In the genomic region with DNA sequence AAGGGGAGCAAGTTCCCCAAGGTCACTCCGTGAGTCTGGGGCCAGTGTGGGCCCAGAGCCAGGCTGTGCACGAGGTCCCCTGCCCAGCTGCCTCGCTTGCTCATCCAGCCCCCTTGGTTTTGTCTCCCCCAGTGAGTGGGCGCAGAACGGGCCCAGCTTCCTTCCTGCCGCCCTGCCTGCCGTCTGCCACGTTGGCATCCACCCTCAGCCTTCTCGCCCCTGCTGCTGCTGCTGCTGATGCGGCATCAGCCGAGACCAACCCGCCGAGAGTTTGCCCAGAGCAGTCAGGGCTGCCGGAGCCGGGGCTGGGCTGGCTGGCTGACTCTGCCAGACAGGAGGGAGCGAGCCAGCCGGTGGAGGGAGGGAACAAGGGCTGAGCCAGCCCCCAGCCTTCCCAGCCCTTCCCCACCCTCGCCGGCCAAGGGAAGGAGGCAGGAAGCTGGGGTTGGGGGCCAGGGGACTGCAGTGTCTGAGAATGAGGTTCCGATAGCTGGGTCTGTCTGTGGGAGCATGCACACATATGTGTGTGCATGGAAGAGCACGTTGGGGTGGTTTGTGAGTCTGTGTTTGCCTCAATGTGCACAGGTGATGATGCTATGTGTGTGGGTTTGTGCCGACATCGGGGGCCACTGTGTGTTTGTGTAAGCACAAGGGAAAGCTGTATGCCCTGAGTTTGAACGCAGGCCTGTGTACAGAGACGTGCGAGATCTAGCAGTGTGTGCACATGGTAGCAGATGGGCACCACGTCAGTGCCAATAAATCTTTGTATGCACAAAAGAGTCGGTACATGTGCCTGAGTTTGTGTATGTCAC, we compare ENCODE assay signal across 1 cellular context.
TF ChIP-seq lines count a peak whose summit lies in the region.

No MANE protein-coding gene starts in this region.

TF ChIP-seq in HepG2, 621 proteins besides CTCF, POLR2A, EP300 and RAD21 (continued from another document and continues in another):
- TF ChIP-seq, protein P1, sequence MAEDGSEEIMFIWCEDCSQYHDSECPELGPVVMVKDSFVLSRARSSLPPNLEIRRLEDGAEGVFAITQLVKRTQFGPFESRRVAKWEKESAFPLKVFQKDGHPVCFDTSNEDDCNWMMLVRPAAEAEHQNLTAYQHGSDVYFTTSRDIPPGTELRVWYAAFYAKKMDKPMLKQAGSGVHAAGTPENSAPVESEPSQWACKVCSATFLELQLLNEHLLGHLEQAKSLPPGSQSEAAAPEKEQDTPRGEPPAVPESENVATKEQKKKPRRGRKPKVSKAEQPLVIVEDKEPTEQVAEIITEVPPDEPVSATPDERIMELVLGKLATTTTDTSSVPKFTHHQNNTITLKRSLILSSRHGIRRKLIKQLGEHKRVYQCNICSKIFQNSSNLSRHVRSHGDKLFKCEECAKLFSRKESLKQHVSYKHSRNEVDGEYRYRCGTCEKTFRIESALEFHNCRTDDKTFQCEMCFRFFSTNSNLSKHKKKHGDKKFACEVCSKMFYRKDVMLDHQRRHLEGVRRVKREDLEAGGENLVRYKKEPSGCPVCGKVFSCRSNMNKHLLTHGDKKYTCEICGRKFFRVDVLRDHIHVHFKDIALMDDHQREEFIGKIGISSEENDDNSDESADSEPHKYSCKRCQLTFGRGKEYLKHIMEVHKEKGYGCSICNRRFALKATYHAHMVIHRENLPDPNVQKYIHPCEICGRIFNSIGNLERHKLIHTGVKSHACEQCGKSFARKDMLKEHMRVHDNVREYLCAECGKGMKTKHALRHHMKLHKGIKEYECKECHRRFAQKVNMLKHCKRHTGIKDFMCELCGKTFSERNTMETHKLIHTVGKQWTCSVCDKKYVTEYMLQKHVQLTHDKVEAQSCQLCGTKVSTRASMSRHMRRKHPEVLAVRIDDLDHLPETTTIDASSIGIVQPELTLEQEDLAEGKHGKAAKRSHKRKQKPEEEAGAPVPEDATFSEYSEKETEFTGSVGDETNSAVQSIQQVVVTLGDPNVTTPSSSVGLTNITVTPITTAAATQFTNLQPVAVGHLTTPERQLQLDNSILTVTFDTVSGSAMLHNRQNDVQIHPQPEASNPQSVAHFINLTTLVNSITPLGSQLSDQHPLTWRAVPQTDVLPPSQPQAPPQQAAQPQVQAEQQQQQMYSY (CRISPR knock-in tag; IDR thresholded peaks at IDR 0.05), result no peak
- TF ChIP-seq, protein P2, sequence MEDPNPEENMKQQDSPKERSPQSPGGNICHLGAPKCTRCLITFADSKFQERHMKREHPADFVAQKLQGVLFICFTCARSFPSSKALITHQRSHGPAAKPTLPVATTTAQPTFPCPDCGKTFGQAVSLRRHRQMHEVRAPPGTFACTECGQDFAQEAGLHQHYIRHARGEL (CRISPR knock-in tag; IDR thresholded peaks at IDR 0.05), result no peak
- TF ChIP-seq ZNF501 (CRISPR knock-in tag; IDR thresholded peaks at IDR 0.05) (no peak), ATM (IDR thresholded peaks at IDR 0.05; ENCODE audit: borderline replicate concordance) (no peak), ZFY (CRISPR knock-in tag; IDR thresholded peaks at IDR 0.05) (no peak; the same call in 1 of the 2 replicates), KLF6 (CRISPR knock-in tag; IDR thresholded peaks at IDR 0.05) (no peak), HNRNPUL1 (IDR thresholded peaks at IDR 0.05; ENCODE audit: low read depth, low read length) (no peak), ZFP36L2 (CRISPR knock-in tag; IDR thresholded peaks at IDR 0.05) (no peak), TMF1 (CRISPR knock-in tag; IDR thresholded peaks at IDR 0.05; ENCODE audit: low read depth) (no peak), ZNF737 (CRISPR knock-in tag; IDR thresholded peaks at IDR 0.05; ENCODE audit: borderline replicate concordance) (no peak), ZNF468 (CRISPR knock-in tag; IDR thresholded peaks at IDR 0.05) (no peak), ZNF382 (CRISPR knock-in tag; IDR thresholded peaks at IDR 0.05; ENCODE audit: borderline replicate concordance) (no peak)
- TF ChIP-seq, protein P3, sequence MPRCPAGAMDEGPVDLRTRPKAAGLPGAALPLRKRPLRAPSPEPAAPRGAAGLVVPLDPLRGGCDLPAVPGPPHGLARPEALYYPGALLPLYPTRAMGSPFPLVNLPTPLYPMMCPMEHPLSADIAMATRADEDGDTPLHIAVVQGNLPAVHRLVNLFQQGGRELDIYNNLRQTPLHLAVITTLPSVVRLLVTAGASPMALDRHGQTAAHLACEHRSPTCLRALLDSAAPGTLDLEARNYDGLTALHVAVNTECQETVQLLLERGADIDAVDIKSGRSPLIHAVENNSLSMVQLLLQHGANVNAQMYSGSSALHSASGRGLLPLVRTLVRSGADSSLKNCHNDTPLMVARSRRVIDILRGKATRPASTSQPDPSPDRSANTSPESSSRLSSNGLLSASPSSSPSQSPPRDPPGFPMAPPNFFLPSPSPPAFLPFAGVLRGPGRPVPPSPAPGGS (CRISPR knock-in tag; IDR thresholded peaks at IDR 0.05), result no peak
- TF ChIP-seq, protein P4, sequence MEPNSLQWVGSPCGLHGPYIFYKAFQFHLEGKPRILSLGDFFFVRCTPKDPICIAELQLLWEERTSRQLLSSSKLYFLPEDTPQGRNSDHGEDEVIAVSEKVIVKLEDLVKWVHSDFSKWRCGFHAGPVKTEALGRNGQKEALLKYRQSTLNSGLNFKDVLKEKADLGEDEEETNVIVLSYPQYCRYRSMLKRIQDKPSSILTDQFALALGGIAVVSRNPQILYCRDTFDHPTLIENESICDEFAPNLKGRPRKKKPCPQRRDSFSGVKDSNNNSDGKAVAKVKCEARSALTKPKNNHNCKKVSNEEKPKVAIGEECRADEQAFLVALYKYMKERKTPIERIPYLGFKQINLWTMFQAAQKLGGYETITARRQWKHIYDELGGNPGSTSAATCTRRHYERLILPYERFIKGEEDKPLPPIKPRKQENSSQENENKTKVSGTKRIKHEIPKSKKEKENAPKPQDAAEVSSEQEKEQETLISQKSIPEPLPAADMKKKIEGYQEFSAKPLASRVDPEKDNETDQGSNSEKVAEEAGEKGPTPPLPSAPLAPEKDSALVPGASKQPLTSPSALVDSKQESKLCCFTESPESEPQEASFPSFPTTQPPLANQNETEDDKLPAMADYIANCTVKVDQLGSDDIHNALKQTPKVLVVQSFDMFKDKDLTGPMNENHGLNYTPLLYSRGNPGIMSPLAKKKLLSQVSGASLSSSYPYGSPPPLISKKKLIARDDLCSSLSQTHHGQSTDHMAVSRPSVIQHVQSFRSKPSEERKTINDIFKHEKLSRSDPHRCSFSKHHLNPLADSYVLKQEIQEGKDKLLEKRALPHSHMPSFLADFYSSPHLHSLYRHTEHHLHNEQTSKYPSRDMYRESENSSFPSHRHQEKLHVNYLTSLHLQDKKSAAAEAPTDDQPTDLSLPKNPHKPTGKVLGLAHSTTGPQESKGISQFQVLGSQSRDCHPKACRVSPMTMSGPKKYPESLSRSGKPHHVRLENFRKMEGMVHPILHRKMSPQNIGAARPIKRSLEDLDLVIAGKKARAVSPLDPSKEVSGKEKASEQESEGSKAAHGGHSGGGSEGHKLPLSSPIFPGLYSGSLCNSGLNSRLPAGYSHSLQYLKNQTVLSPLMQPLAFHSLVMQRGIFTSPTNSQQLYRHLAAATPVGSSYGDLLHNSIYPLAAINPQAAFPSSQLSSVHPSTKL (CRISPR knock-in tag; IDR thresholded peaks at IDR 0.05), result no peak
- TF ChIP-seq, protein P5, sequence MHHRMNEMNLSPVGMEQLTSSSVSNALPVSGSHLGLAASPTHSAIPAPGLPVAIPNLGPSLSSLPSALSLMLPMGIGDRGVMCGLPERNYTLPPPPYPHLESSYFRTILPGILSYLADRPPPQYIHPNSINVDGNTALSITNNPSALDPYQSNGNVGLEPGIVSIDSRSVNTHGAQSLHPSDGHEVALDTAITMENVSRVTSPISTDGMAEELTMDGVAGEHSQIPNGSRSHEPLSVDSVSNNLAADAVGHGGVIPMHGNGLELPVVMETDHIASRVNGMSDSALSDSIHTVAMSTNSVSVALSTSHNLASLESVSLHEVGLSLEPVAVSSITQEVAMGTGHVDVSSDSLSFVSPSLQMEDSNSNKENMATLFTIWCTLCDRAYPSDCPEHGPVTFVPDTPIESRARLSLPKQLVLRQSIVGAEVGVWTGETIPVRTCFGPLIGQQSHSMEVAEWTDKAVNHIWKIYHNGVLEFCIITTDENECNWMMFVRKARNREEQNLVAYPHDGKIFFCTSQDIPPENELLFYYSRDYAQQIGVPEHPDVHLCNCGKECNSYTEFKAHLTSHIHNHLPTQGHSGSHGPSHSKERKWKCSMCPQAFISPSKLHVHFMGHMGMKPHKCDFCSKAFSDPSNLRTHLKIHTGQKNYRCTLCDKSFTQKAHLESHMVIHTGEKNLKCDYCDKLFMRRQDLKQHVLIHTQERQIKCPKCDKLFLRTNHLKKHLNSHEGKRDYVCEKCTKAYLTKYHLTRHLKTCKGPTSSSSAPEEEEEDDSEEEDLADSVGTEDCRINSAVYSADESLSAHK (CRISPR knock-in tag; IDR thresholded peaks at IDR 0.05; ENCODE audit: borderline replicate concordance), result no peak
- TF ChIP-seq, protein P6, sequence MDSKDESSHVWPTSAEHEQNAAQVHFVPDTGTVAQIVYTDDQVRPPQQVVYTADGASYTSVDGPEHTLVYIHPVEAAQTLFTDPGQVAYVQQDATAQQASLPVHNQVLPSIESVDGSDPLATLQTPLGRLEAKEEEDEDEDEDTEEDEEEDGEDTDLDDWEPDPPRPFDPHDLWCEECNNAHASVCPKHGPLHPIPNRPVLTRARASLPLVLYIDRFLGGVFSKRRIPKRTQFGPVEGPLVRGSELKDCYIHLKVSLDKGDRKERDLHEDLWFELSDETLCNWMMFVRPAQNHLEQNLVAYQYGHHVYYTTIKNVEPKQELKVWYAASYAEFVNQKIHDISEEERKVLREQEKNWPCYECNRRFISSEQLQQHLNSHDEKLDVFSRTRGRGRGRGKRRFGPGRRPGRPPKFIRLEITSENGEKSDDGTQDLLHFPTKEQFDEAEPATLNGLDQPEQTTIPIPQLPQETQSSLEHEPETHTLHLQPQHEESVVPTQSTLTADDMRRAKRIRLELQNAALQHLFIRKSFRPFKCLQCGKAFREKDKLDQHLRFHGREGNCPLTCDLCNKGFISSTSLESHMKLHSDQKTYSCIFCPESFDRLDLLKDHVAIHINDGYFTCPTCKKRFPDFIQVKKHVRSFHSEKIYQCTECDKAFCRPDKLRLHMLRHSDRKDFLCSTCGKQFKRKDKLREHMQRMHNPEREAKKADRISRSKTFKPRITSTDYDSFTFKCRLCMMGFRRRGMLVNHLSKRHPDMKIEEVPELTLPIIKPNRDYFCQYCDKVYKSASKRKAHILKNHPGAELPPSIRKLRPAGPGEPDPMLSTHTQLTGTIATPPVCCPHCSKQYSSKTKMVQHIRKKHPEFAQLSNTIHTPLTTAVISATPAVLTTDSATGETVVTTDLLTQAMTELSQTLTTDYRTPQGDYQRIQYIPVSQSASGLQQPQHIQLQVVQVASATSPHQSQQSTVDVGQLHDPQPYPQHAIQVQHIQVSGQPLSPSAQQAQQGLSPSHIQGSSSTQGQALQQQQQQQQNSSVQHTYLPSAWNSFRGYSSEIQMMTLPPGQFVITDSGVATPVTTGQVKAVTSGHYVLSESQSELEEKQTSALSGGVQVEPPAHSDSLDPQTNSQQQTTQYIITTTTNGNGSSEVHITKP (CRISPR knock-in tag; IDR thresholded peaks at IDR 0.05; ENCODE audit: low read depth), result no peak; the same call in 1 of the 2 replicates
- TF ChIP-seq, protein P7, sequence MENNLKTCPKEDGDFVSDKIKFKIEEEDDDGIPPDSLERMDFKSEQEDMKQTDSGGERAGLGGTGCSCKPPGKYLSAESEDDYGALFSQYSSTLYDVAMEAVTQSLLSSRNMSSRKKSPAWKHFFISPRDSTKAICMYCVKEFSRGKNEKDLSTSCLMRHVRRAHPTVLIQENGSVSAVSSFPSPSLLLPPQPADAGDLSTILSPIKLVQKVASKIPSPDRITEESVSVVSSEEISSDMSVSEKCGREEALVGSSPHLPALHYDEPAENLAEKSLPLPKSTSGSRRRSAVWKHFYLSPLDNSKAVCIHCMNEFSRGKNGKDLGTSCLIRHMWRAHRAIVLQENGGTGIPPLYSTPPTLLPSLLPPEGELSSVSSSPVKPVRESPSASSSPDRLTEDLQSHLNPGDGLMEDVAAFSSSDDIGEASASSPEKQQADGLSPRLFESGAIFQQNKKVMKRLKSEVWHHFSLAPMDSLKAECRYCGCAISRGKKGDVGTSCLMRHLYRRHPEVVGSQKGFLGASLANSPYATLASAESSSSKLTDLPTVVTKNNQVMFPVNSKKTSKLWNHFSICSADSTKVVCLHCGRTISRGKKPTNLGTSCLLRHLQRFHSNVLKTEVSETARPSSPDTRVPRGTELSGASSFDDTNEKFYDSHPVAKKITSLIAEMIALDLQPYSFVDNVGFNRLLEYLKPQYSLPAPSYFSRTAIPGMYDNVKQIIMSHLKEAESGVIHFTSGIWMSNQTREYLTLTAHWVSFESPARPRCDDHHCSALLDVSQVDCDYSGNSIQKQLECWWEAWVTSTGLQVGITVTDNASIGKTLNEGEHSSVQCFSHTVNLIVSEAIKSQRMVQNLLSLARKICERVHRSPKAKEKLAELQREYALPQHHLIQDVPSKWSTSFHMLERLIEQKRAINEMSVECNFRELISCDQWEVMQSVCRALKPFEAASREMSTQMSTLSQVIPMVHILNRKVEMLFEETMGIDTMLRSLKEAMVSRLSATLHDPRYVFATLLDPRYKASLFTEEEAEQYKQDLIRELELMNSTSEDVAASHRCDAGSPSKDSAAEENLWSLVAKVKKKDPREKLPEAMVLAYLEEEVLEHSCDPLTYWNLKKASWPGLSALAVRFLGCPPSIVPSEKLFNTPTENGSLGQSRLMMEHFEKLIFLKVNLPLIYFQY (CRISPR knock-in tag; IDR thresholded peaks at IDR 0.05; ENCODE audit: borderline replicate concordance), result no peak
